In the genomic region with DNA sequence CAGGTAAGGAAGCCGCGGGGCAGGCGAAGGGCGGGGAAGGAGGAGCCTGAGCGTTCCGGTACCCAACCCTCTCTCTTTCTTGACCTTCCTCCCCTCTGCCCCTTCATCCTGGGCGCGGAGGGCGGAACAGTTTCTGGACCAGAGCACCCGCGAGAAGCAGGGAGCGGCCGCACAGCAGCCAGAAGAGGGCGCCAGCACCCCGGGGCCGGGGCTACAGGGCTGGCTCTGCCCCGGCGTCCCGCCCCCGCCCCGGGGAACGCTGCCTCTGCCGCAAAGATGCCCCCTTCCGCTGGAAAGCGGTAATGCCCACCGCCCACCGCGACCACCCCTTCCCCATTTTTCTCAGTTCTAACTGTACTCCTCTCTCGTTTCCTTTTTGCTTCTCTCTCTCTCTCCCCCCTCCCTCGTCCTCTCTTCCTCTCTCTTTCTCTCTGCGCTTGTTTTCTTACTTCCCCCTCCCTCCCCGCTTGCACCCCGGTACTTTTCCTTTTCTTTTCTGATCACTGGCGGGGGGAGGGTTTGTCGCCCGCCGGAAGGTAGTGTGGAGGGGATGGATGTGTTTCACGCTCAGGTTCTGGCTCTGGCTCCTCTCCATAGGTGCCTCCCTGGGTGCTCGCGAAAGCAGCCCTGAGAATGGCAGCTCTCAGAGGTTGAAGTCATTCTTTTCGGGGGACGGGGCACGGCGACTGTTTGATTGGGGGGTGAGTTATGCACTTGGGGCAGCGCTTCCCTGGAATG, we compare ENCODE assay signal across 8 cellular contexts. TPM values are rescaled to one million over a fixed set of nuclear protein-coding genes. Genes with fewer than 3 reads are reported as not detected.
DNase-seq lines count a peak whose midpoint lies in the region; ATAC-seq and TF ChIP-seq lines count a peak whose summit lies in the region.

No MANE protein-coding gene starts in this region.

- no peaks in the 10 kb centered on the region for H3K9me3 ChIP-seq in parathyroid adenoma (ENCODE audit: control insufficient read depth, low read length)
- peaks cover 0 to under 1% (median 0%) of the 10 kb centered on the region in 3 donors for H3K9me3 ChIP-seq in tibial artery

- CTCF ChIA-PET in Calu3 (lab: Charles Lee): interaction anchor here (0.7 to 1.1 kb wide), 4 partner anchors 18 to 756 kb away, joined by 3 to 4 read pairs (median 3); no protein-coding TSS in a partner anchor
- CTCF ChIA-PET in activated naive CD4-positive, alpha-beta T cell treated with anti-CD3 and anti-CD28 coated beads for 36 hours (lab: Charles Lee): interaction anchor here (0.7 to 9.4 kb wide), 23 partner anchors 10 to 581 kb away, joined by 3 to 79 read pairs (median 4); no protein-coding TSS in a partner anchor

- H3K27ac Mint-ChIP-seq in Calu3 (ENCODE audit: unreplicated experiment): peak overlapping the region; percentile 69
- H3K27ac Mint-ChIP-seq in activated naive CD4-positive, alpha-beta T cell treated with anti-CD3 and anti-CD28 coated beads for 36 hours: peak overlapping the region; percentile 70

- intact Hi-C loops in Calu3 (cut with micrococcal nuclease; ENCODE audit: unreplicated experiment) (loop anchor here (5.0 kb wide), 2 partner anchors 112 to 1162 kb away; a partner anchor contains a TSS), Right ventricle myocardium inferior (cut with DNase I) (loop anchor here (1.0 to 10.0 kb wide), 3 partner anchors 33 to 1229 kb away; a partner anchor contains a TSS), tibial artery (cut with DNase I; ENCODE audit: low total_unique reads) (loop anchor here (10.0 kb wide), 1 partner anchor 109 kb away; a partner anchor contains a TSS)
- intact Hi-C loops in activated naive CD4-positive, alpha-beta T cell treated with anti-CD3 and anti-CD28 coated beads for 36 hours (cut with micrococcal nuclease): loop anchor here (1.0 to 5.0 kb wide), 8 partner anchors 18 to 1407 kb away; a partner anchor contains a TSS

- H3K9ac ChIP-seq in parathyroid adenoma: no peak overlapping the region

- H3K4me2 ChIP-seq in parathyroid adenoma (ENCODE audit: low read length): peak overlapping the region; percentile 88

- ATAC-seq in GM21367 (IDR thresholded peaks at IDR 0.05; ENCODE audit: unreplicated experiment): peak; percentile 91
- ATAC-seq in Right ventricle myocardium inferior: peak; percentile 98

- no peaks in the 10 kb centered on the region for H3K4me1 ChIP-seq in parathyroid adenoma
- peaks cover 0 to 50% (median 29%) of the 10 kb centered on the region in 4 donors for H3K4me1 ChIP-seq in tibial artery

- no peaks in the 10 kb centered on the region for H3K79me2 ChIP-seq in parathyroid adenoma

- H3K27ac ChIP-seq in parathyroid adenoma (no peak overlapping the region), tibial artery (peak overlapping the region; percentile 74 to 81)

- H3K36me3 ChIP-seq in parathyroid adenoma (ENCODE audit: control insufficient read depth, insufficient read depth, low read length) (no peaks in the 10 kb centered on the region), tibial artery (no peaks in the 10 kb centered on the region)

- H3K36me3 Mint-ChIP-seq in Calu3 (ENCODE audit: insufficient read depth, unreplicated experiment): peaks cover 21% of the 10 kb centered on the region
- no peaks in the 10 kb centered on the region for H3K36me3 Mint-ChIP-seq in activated naive CD4-positive, alpha-beta T cell treated with anti-CD3 and anti-CD28 coated beads for 36 hours (ENCODE audit: low read depth)

- H3K27me3 Mint-ChIP-seq in Calu3 (ENCODE audit: unreplicated experiment): peaks cover 13% of the 10 kb centered on the region
- H3K27me3 Mint-ChIP-seq in activated naive CD4-positive, alpha-beta T cell treated with anti-CD3 and anti-CD28 coated beads for 36 hours (ENCODE audit: low read depth): peaks cover 11% of the 10 kb centered on the region

- H3K27me3 ChIP-seq in parathyroid adenoma (ENCODE audit: control insufficient read depth, insufficient read depth, low read length) (peaks cover 25% of the 10 kb centered on the region), tibial artery (peaks cover 0 to 19% of the 10 kb centered on the region in 2 donors)

- peak; percentile 92 for DNase-seq in Calu3
- DNase-seq in HT-29 (ENCODE audit: low spot score): peak; percentile 93
- DNase-seq in RPMI8226: peak; percentile 69
- DNase-seq in activated naive CD4-positive, alpha-beta T cell treated with anti-CD3 and anti-CD28 coated beads for 36 hours: peak; percentile 90
- DNase-seq in Right ventricle myocardium inferior (ENCODE audit: missing footprints): peak; percentile 95
- peak; percentile 84 to 88 for DNase-seq in tibial artery

- peak overlapping the region; percentile 90 for H3K4me3 Mint-ChIP-seq in Calu3 (ENCODE audit: low read depth, unreplicated experiment)
- H3K4me3 Mint-ChIP-seq in activated naive CD4-positive, alpha-beta T cell treated with anti-CD3 and anti-CD28 coated beads for 36 hours: peak overlapping the region; percentile 97

- H3K4me1 Mint-ChIP-seq in Calu3 (ENCODE audit: low read depth, unreplicated experiment): peaks cover 23% of the 10 kb centered on the region
- H3K4me1 Mint-ChIP-seq in activated naive CD4-positive, alpha-beta T cell treated with anti-CD3 and anti-CD28 coated beads for 36 hours (ENCODE audit: low read depth): peaks cover 46% of the 10 kb centered on the region

- peak overlapping the region; percentile 82 for H2AFZ ChIP-seq in parathyroid adenoma

- TF ChIP-seq CTCF in Calu3 (IDR thresholded peaks at IDR 0.05; ENCODE audit: unreplicated experiment) (peak; percentile 84), parathyroid adenoma (IDR thresholded peaks at IDR 0.05) (peak; percentile 51), tibial artery (IDR thresholded peaks at IDR 0.05) (peak; percentile 78 to 90)

- H3K9me3 Mint-ChIP-seq in Calu3 (ENCODE audit: low read depth, unreplicated experiment): peaks cover 3% of the 10 kb centered on the region
- H3K9me3 Mint-ChIP-seq in activated naive CD4-positive, alpha-beta T cell treated with anti-CD3 and anti-CD28 coated beads for 36 hours: peaks cover 9% of the 10 kb centered on the region

- H3K4me3 ChIP-seq in parathyroid adenoma (ENCODE audit: low read depth, low read length): peak overlapping the region; percentile 50
- H3K4me3 ChIP-seq in tibial artery: peak overlapping the region; percentile 67 to 86

- BruUV-seq in Calu3 (replicated peaks; lab: Mats Ljungman, UMichigan): no TSS peak

RNA-seq across cellular contexts. Expression of a gene that starts 13.1 kb away (rescaled TPM):
- total RNA-seq in Calu3 (2022): 1.8 and 2.4 TPM in 2 replicates
- total RNA-seq in HT-29 (2014; rRNA removed; shearing (Covaris generic)): 5.7 and 7.0 TPM in 2 replicates
- total RNA-seq in activated naive CD4-positive, alpha-beta T cell treated with anti-CD3 and anti-CD28 coated beads for 36 hours: under 1 TPM; 0.29 to 0.35 TPM
- 1.2 TPM for total RNA-seq in Right ventricle myocardium inferior
